23 cellular contexts compared by ENCODE assay signal in genomic region chr1:36628804-36629203, GRCh38.
"Had no signal": no experiment of that assay in that cellular context is flagged by ENCODE, and none has a peak within 500 bp of the region (broad histone marks: within the 10 kb centered on the region; RNA-seq: fewer than 3 reads in every experiment).

No MANE protein-coding gene starts in this region.

- H3K36me3 Mint-ChIP-seq: mesothelial cell of epicardium had no signal

- H3K4me3 Mint-ChIP-seq: dendritic cell treated with granulocyte-macrophage colony-stimulating factor and Interleukin-4, amounts not matched to agents 40 ng/mL and 50 ng/mL, for 4 days; effector memory CD8-positive, alpha-beta T cell; endodermal cell; mesothelial cell of epicardium had no signal

- H3K4me3 ChIP-seq: colonic mucosa, esophagus squamous epithelium, gastrocnemius medialis, heart right ventricle, left lung, lower lobe of right lung had no signal

- H3K9me3 ChIP-seq: colonic mucosa, esophagus squamous epithelium, gastrocnemius medialis, heart right ventricle, left lung, lower lobe of right lung had no signal

- H3K9me3 Mint-ChIP-seq: dendritic cell treated with granulocyte-macrophage colony-stimulating factor and Interleukin-4, amounts not matched to agents 40 ng/mL and 50 ng/mL, for 4 days; effector memory CD8-positive, alpha-beta T cell; endodermal cell; mesothelial cell of epicardium had no signal

- H3K4me1 Mint-ChIP-seq: mesothelial cell of epicardium had no signal

- H3K36me3 ChIP-seq: colonic mucosa, esophagus squamous epithelium, gastrocnemius medialis, heart right ventricle, left lung, lower lobe of right lung had no signal

- H3K27ac ChIP-seq: colonic mucosa, epithelial cell of prostate, esophagus squamous epithelium, gastrocnemius medialis, heart right ventricle, left lung, lower lobe of right lung had no signal

- ATAC-seq: effector memory CD8-positive, alpha-beta T cell; esophagus mucosa; gastrocnemius medialis; heart right ventricle; left cardiac atrium; left lung; left ventricle myocardium superior; lower lobe of right lung had no signal

- H3K4me1 ChIP-seq: colonic mucosa, esophagus squamous epithelium, gastrocnemius medialis, heart right ventricle, left lung, lower lobe of right lung had no signal

- H3K27me3 ChIP-seq: colonic mucosa had no signal

- H3K27ac Mint-ChIP-seq: dendritic cell treated with granulocyte-macrophage colony-stimulating factor and Interleukin-4, amounts not matched to agents 40 ng/mL and 50 ng/mL, for 4 days; effector memory CD8-positive, alpha-beta T cell; endodermal cell; mesothelial cell of epicardium had no signal

- DNase-seq: colonic mucosa; cortex of kidney; effector CD8-positive, alpha-beta T cell; effector memory CD8-positive, alpha-beta T cell; endodermal cell; erythroblast; esophagus squamous epithelium; foreskin fibroblast; foreskin melanocyte; gastrocnemius medialis; glutamatergic neuron; head of caudate nucleus; heart right ventricle; hippocampal formation; left cardiac atrium; left lung; left ventricle myocardium superior; lower lobe of right lung; mesenchymal stem cell had no signal
